1 cellular context compared by ENCODE assay signal in genomic region chr17:82200743-82201497, GRCh38.
TF ChIP-seq lines count a peak whose summit lies in the region.

No MANE protein-coding gene starts in this region.

TF ChIP-seq in K562, 482 proteins besides CTCF, POLR2A, EP300 and RAD21 (continued from another document and continues in another):
- no peak for TF ChIP-seq TFE3 (CRISPR knock-in tag; IDR thresholded peaks at IDR 0.05)
- no peak for TF ChIP-seq ZNF589 (CRISPR knock-in tag; IDR thresholded peaks at IDR 0.05; ENCODE audit: low read depth)
- TF ChIP-seq SMAD1 (IDR thresholded peaks at IDR 0.05; ENCODE audit: low read depth, low read length, partially characterized antibody), result no peak
- peak; percentile 47; the same call in 1 of the 2 replicates for TF ChIP-seq ZBTB9 (CRISPR knock-in tag; IDR thresholded peaks at IDR 0.05)
- no peak for TF ChIP-seq MLX (CRISPR knock-in tag; conservative IDR thresholded peaks at IDR 0.05)
- no peak for TF ChIP-seq NFYB (IDR thresholded peaks at IDR 0.05; ENCODE audit: extremely low read depth, insufficient read length)
- TF ChIP-seq CREB3 (tag; conservative IDR thresholded peaks at IDR 0.05; ENCODE audit: low read depth), result no peak
- no peak for TF ChIP-seq ZNF609 (CRISPR knock-in tag; IDR thresholded peaks at IDR 0.05; ENCODE audit: borderline replicate concordance)
- TF ChIP-seq STAT5A (IDR thresholded peaks at IDR 0.05; ENCODE audit: borderline replicate concordance, low read length), result 0 out of 2 replicates have a peak, but pooled peaks have one; percentile 27
- TF ChIP-seq USF2 (CRISPR knock-in tag; IDR thresholded peaks at IDR 0.05), result no peak
- TF ChIP-seq LCOR (CRISPR knock-in tag; IDR thresholded peaks at IDR 0.05), result no peak
- no peak for TF ChIP-seq RB1 (IDR thresholded peaks at IDR 0.05; ENCODE audit: low read depth)
- no peak for TF ChIP-seq ZFP36 (IDR thresholded peaks at IDR 0.05; ENCODE audit: low read depth, low read length, partially characterized antibody)
- no peak for TF ChIP-seq BRF1 (IDR thresholded peaks at IDR 0.05; ENCODE audit: borderline replicate concordance, extremely low read depth, insufficient read length)
- TF ChIP-seq CTCFL (IDR thresholded peaks at IDR 0.05; ENCODE audit: borderline replicate concordance, insufficient read depth, low read depth, low read length, poor library complexity, severe bottlenecking), result no peak
- TF ChIP-seq TCF7 (IDR thresholded peaks at IDR 0.05; ENCODE audit: borderline replicate concordance), result peak; percentile 72; the same call in 1 of the 2 replicates
- TF ChIP-seq KAT2B (IDR thresholded peaks at IDR 0.05; ENCODE audit: low read depth, low read length), result no peak
- TF ChIP-seq VEZF1 (CRISPR knock-in tag; IDR thresholded peaks at IDR 0.05), result no peak
- no peak for TF ChIP-seq TRIM28 (IDR thresholded peaks at IDR 0.05)
- no peak for TF ChIP-seq SMARCB1 (IDR thresholded peaks at IDR 0.05; ENCODE audit: insufficient read length, low read depth)
- TF ChIP-seq ZNF668 (CRISPR knock-in tag; IDR thresholded peaks at IDR 0.05), result no peak
- no peak for TF ChIP-seq ARID3B (CRISPR knock-in tag; IDR thresholded peaks at IDR 0.05; ENCODE audit: borderline replicate concordance)
- TF ChIP-seq CEBPB (tag; IDR thresholded peaks at IDR 0.05), result no peak
- TF ChIP-seq ELF1 (tag; IDR thresholded peaks at IDR 0.05), result no peak
- TF ChIP-seq EZH2 (IDR thresholded peaks at IDR 0.05; ENCODE audit: borderline replicate concordance, low read depth, low read length), result no peak
- no peak for TF ChIP-seq ZNF253 (CRISPR knock-in tag; conservative IDR thresholded peaks at IDR 0.05)
- no peak for TF ChIP-seq NR1H2 (CRISPR knock-in tag; IDR thresholded peaks at IDR 0.05)
- no peak for TF ChIP-seq HBP1 (CRISPR knock-in tag; IDR thresholded peaks at IDR 0.05)
- TF ChIP-seq KAT7 (CRISPR knock-in tag; IDR thresholded peaks at IDR 0.05; ENCODE audit: borderline replicate concordance), result no peak
- TF ChIP-seq NEUROD1 (IDR thresholded peaks at IDR 0.05; ENCODE audit: borderline replicate concordance, low read depth, low read length, partially characterized antibody), result peak; percentile 49
- no peak for TF ChIP-seq MCM3 (IDR thresholded peaks at IDR 0.05)
- TF ChIP-seq SETDB1 (IDR thresholded peaks at IDR 0.05; ENCODE audit: low read length), result no peak
- TF ChIP-seq IRF2 (CRISPR knock-in tag; IDR thresholded peaks at IDR 0.05), result no peak
- TF ChIP-seq ARNT (IDR thresholded peaks at IDR 0.05), result peak; percentile 43 to 69; a peak in 1 of 4 replicates
- TF ChIP-seq SMARCC2 (IDR thresholded peaks at IDR 0.05; ENCODE audit: low read depth), result no peak
- TF ChIP-seq ZNF740 (CRISPR knock-in tag; IDR thresholded peaks at IDR 0.05), result no peak
- no peak for TF ChIP-seq ZNF740 (tag; IDR thresholded peaks at IDR 0.05)
- TF ChIP-seq BDP1 (IDR thresholded peaks at IDR 0.05; ENCODE audit: insufficient read depth, insufficient read length), result no peak
- no peak for TF ChIP-seq RFX7 (CRISPR knock-in tag; IDR thresholded peaks at IDR 0.05)
- no peak for TF ChIP-seq MCM2 (IDR thresholded peaks at IDR 0.05; ENCODE audit: low read depth)
- peak; percentile 79; the same call in 1 of the 2 replicates for TF ChIP-seq SMARCA4 (IDR thresholded peaks at IDR 0.05)
- no peak for TF ChIP-seq EHMT2 (IDR thresholded peaks at IDR 0.05)
- no peak for TF ChIP-seq ARHGAP35 (IDR thresholded peaks at IDR 0.05; ENCODE audit: partially characterized antibody)
- TF ChIP-seq KLF10 (CRISPR knock-in tag; IDR thresholded peaks at IDR 0.05), result no peak
- TF ChIP-seq ZNF76 (CRISPR knock-in tag; IDR thresholded peaks at IDR 0.05; ENCODE audit: borderline replicate concordance), result no peak
- no peak for TF ChIP-seq ATF4 (CRISPR knock-in tag; IDR thresholded peaks at IDR 0.05)
